10 cellular contexts compared by ENCODE assay signal in genomic region chr17:61251939-61252865, GRCh38.
A peak's percentile ranks its signal among the peaks of the same experiment; 100 is the strongest.
DNase-seq lines count a peak whose midpoint lies in the region; ATAC-seq, FAIRE-seq and TF ChIP-seq lines count a peak whose summit lies in the region.
"Had no signal": no experiment of that assay in that cellular context is flagged by ENCODE, and none has a peak within 500 bp of the region (broad histone marks: within the 10 kb centered on the region; RNA-seq: fewer than 3 reads in every experiment).

No MANE protein-coding gene starts in this region.

- H3K9me3 Mint-ChIP-seq in activated T-cell treated with anti-CD3 and anti-CD28 coated beads, Interleukin-2, amount 50 U/mL, for 72 hours = no peaks in the 10 kb centered on the region
- H3K9me3 Mint-ChIP-seq in progenitor cell of endocrine pancreas (ENCODE audit: low read depth) = no peaks in the 10 kb centered on the region
- H3K9me3 Mint-ChIP-seq: CD4-positive, CD25-positive, alpha-beta regulatory T cell had no signal

- ATAC-seq in activated T-cell treated with anti-CD3 and anti-CD28 coated beads, Interleukin-2, amount 50 U/mL, for 72 hours (replicated peaks in 1 of 2) = no peak

- peaks cover 18% of the 10 kb centered on the region for H3K4me1 Mint-ChIP-seq in activated T-cell treated with anti-CD3 and anti-CD28 coated beads, Interleukin-2, amount 50 U/mL, for 72 hours (ENCODE audit: low read depth)
- peaks cover 10% of the 10 kb centered on the region for H3K4me1 Mint-ChIP-seq in progenitor cell of endocrine pancreas (ENCODE audit: low read depth)

- no peaks in the 10 kb centered on the region for H3K9me3 ChIP-seq in mucosa of rectum (ENCODE audit: control insufficient read depth in 2 of 2, low read length in 2 of 2)

- H3K4me3 Mint-ChIP-seq in activated T-cell treated with anti-CD3 and anti-CD28 coated beads, Interleukin-2, amount 50 U/mL, for 72 hours = no peak overlapping the region
- H3K4me3 Mint-ChIP-seq in progenitor cell of endocrine pancreas (ENCODE audit: low read depth) = no peak overlapping the region
- H3K4me3 Mint-ChIP-seq: CD4-positive, CD25-positive, alpha-beta regulatory T cell had no signal

- no peaks in the 10 kb centered on the region for H3K27me3 ChIP-seq in mucosa of rectum (ENCODE audit: control insufficient read depth in 2 of 2, insufficient read depth in 2 of 2, low read length in 2 of 2)

- H3K4me3 ChIP-seq in mucosa of rectum (ENCODE audit: low read length in 2 of 2) = peak overlapping the region in 1 of 2 donors; percentile 14

- H3K27ac Mint-ChIP-seq in activated T-cell treated with anti-CD3 and anti-CD28 coated beads, Interleukin-2, amount 50 U/mL, for 72 hours = peak overlapping the region; percentile 6
- H3K27ac Mint-ChIP-seq in progenitor cell of endocrine pancreas = no peak overlapping the region
- H3K27ac Mint-ChIP-seq: CD4-positive, CD25-positive, alpha-beta regulatory T cell had no signal

- no peak for TF ChIP-seq CTCF in progenitor cell of endocrine pancreas (IDR thresholded peaks at IDR 0.05; ENCODE audit: unreplicated experiment)

- peak overlapping the region; percentile 44 to 58 for H3K27ac ChIP-seq in mucosa of rectum (ENCODE audit: low read depth in 2 of 2, low read length in 2 of 2)

- H3K9ac ChIP-seq in mucosa of rectum (ENCODE audit: low read depth in 1 of 2, low read length in 2 of 2) = no peak overlapping the region

- no peaks in the 10 kb centered on the region for H3K27me3 Mint-ChIP-seq in activated T-cell treated with anti-CD3 and anti-CD28 coated beads, Interleukin-2, amount 50 U/mL, for 72 hours (ENCODE audit: low read depth)
- H3K27me3 Mint-ChIP-seq in progenitor cell of endocrine pancreas = no peaks in the 10 kb centered on the region

- no peak for DNase-seq in activated T-cell treated with anti-CD3 and anti-CD28 coated beads, Interleukin-2, amount 50 U/mL, for 72 hours
- no peak for DNase-seq in activated T-cell treated with anti-CD3 and anti-CD28 coated beads, Interleukin-2, amount 50 U/mL, for 1 hour
- DNase-seq in dermis blood vessel endothelial cell (peak; percentile 67), urothelium cell line (ENCODE audit: low spot score) (peak; percentile 49), progenitor cell of endocrine pancreas (ENCODE audit: low spot score, unreplicated experiment) (no peak), NCI-H345 treated with DMSO at 0.1 percent for 48 hours (lab: John Stamatoyannopoulos, UW; ENCODE audit: unreplicated experiment) (no peak)
- no peak for DNase-seq in stimulated activated CD4-positive, alpha-beta T cell treated with anti-CD3 and anti-CD28 coated beads, Interleukin-4, amount 100 ng/mL, for 24 hours
- DNase-seq: CD4-positive, CD25-positive, alpha-beta regulatory T cell had no signal

- no peak for FAIRE-seq in urothelium cell line (lab: Jason Lieb, UNC)
- FAIRE-seq: TTC549 had no signal

- no peaks in the 10 kb centered on the region for H3K36me3 Mint-ChIP-seq in activated T-cell treated with anti-CD3 and anti-CD28 coated beads, Interleukin-2, amount 50 U/mL, for 72 hours (ENCODE audit: insufficient read depth in 2 of 2)
- H3K36me3 Mint-ChIP-seq in progenitor cell of endocrine pancreas (ENCODE audit: insufficient read depth) = no peaks in the 10 kb centered on the region
- H3K36me3 Mint-ChIP-seq: CD4-positive, CD25-positive, alpha-beta regulatory T cell had no signal

- H3K36me3 ChIP-seq in mucosa of rectum (ENCODE audit: control insufficient read depth in 2 of 2, insufficient read depth in 2 of 2, low read length in 2 of 2) = no peaks in the 10 kb centered on the region

- peaks cover 17 to 29% of the 10 kb centered on the region in 2 donors for H3K4me1 ChIP-seq in mucosa of rectum (ENCODE audit: control insufficient read depth in 2 of 2, insufficient read depth in 2 of 2, low read length in 2 of 2)

Comparison
In these comparisons a context has a peak if more than half of its experiments do, and no peak if none do; other contexts are left out.
1. DNase-seq: peak in dermis blood vessel endothelial cell (single experiment) and urothelium cell line (single experiment); none in activated T-cell treated with anti-CD3 and anti-CD28 coated beads, Interleukin-2, amount 50 U/mL, for 72 hours (0 of 2), activated T-cell treated with anti-CD3 and anti-CD28 coated beads, Interleukin-2, amount 50 U/mL, for 1 hour (single experiment), progenitor cell of endocrine pancreas (single experiment), NCI-H345 treated with DMSO at 0.1 percent for 48 hours (single experiment) and stimulated activated CD4-positive, alpha-beta T cell treated with anti-CD3 and anti-CD28 coated beads, Interleukin-4, amount 100 ng/mL, for 24 hours (single experiment).